In genomic region chr7:1012392-1013095, GRCh38 we compare ENCODE assay signal across 1 cellular context.
TF ChIP-seq lines count a peak whose summit lies in the region.

No MANE protein-coding gene starts in this region.

TF ChIP-seq in H1, 55 proteins besides CTCF, POLR2A, EP300 and RAD21:
- TF ChIP-seq TAF1 (IDR thresholded peaks at IDR 0.05; ENCODE audit: low read depth, low read length), result no peak
- no peak for TF ChIP-seq CBX5 (IDR thresholded peaks at IDR 0.05; ENCODE audit: low read depth, low read length)
TF ChIP-seq in H1: peak in this region for 0.
